13 cellular contexts compared by ENCODE assay signal in the genomic region with DNA sequence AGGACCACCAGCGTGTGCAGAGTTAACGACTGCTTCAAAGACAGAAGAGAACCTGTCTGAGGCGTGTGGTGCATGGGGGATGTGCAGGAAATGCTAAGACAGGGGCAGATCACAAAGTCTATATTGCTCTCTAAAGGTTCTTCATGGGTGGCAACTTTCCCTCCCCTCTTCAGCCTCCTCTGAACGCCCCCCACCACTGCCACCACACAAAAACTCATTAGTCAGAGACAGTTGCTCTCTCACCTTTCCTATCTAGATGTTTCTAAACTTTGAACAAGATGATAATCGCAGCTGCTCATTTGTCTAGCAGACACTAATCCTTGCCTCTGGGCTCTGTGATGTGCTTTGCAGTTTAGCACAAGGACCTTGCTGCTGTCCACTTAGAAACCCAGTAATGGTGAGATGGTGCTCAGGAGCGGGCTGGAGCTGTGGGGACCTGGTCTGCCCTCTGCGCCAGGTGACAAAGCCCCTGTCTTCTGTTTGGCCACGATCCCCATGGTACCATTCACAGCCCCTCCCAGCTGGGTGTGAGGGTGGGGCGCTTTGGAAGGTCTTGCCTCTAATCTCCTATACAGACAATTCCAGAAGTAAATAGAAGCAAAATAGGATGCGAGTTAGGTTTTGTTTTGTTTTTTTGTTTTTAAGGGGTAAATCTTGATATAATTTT.
"Had no signal": no experiment of that assay in that cellular context is flagged by ENCODE, and none has a peak within 500 bp of the region (broad histone marks: within the 10 kb centered on the region; RNA-seq: fewer than 3 reads in every experiment).

No MANE protein-coding gene starts in this region.

- H3K36me3 ChIP-seq: cardiac muscle cell, esophagus squamous epithelium, right lobe of liver, spleen had no signal

- H3K36me3 Mint-ChIP-seq: stimulated activated naive B cell treated with anti-CD40 and anti-IgM and Interleukin-4, amounts not matched to agents 10 μg/mL and 1 μg/mL and 100 μg/mL, for 72 hours had no signal

- H3K27ac ChIP-seq: cardiac muscle cell, esophagus squamous epithelium, psoas muscle, right lobe of liver, spleen had no signal

- H3K9me3 ChIP-seq: esophagus squamous epithelium, psoas muscle, right lobe of liver, spleen had no signal

- H3K4me3 Mint-ChIP-seq: nephron; stimulated activated naive B cell treated with anti-CD40 and anti-IgM and Interleukin-4, amounts not matched to agents 10 μg/mL and 1 μg/mL and 100 μg/mL, for 72 hours; type B pancreatic cell had no signal

- H3K4me1 ChIP-seq: right lobe of liver had no signal

- H3K27me3 Mint-ChIP-seq: stimulated activated naive B cell treated with anti-CD40 and anti-IgM and Interleukin-4, amounts not matched to agents 10 μg/mL and 1 μg/mL and 100 μg/mL, for 72 hours had no signal

- H3K27ac Mint-ChIP-seq: nephron; stimulated activated naive B cell treated with anti-CD40 and anti-IgM and Interleukin-4, amounts not matched to agents 10 μg/mL and 1 μg/mL and 100 μg/mL, for 72 hours; type B pancreatic cell had no signal

- ATAC-seq: activated CD4-positive, CD25-positive, alpha-beta regulatory T cell treated with anti-CD3 and anti-CD28 coated beads, Interleukin-2, amount 50 U/mL, for 24 hours; left colon; psoas muscle; right lobe of liver had no signal

- DNase-seq: esophagus squamous epithelium; foreskin fibroblast; left colon; psoas muscle; right lobe of liver; spleen; stimulated activated CD4-positive, alpha-beta T cell treated with anti-CD3 and anti-CD28 coated beads, Interleukin-2, amount 100 ng/mL, for 24 hours; stimulated activated naive B cell treated with anti-CD40 and anti-IgM and Interleukin-4, amounts not matched to agents 10 μg/mL and 1 μg/mL and 100 μg/mL, for 72 hours; T-helper 2 cell had no signal

- H3K9me3 Mint-ChIP-seq: nephron had no signal

- H3K27me3 ChIP-seq: cardiac muscle cell, esophagus squamous epithelium, right lobe of liver, spleen had no signal

- H3K4me3 ChIP-seq: cardiac muscle cell, esophagus squamous epithelium, psoas muscle, right lobe of liver, spleen had no signal
